ENCODE assay signal across 23 cellular contexts in the genomic region with DNA sequence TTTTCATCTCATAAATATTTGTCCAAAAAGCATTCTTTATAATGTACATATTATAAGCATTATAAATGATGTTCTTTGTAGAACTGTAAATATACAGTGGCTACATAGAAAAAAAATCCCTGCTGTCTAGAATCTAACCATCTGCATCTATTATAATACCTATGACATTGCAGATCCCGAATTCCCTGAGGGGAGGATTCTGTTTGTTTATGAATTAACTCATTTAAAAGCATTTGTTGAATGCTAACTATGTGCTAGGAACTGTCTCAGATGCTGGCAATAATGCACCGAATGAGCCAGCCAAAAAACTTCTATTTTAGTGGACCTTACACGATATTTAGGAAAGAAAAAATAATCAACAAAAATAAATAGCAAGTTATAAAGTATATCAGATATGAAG.
"Had no signal": no experiment of that assay in that cellular context is flagged by ENCODE, and none has a peak within 500 bp of the region (broad histone marks: within the 10 kb centered on the region; RNA-seq: fewer than 3 reads in every experiment).

No MANE protein-coding gene starts in this region.

- H3K36me3 Mint-ChIP-seq: naive thymus-derived CD8-positive, alpha-beta T cell; stimulated activated naive B cell treated with anti-CD40 and anti-IgM and Interleukin-4, amounts not matched to agents 10 μg/mL and 1 μg/mL and 100 μg/mL, for 72 hours had no signal

- H3K27me3 ChIP-seq: esophagus muscularis mucosa, gastrocnemius medialis, neutrophil, pancreas, right lobe of liver, tibial nerve, vagina had no signal

- H3K27me3 Mint-ChIP-seq: naive thymus-derived CD8-positive, alpha-beta T cell; stimulated activated naive B cell treated with anti-CD40 and anti-IgM and Interleukin-4, amounts not matched to agents 10 μg/mL and 1 μg/mL and 100 μg/mL, for 72 hours; stimulated activated naive CD8-positive, alpha-beta T cell treated with anti-CD3 and anti-CD28 coated beads, Interleukin-15, Interleukin-2, amounts not matched to agents 100 ng/mL and 50 ng/mL, for 24 hours had no signal

- DNase-seq: dermis blood vessel endothelial cell; effector memory CD4-positive, alpha-beta T cell; gastrocnemius medialis; head of caudate nucleus; left ventricle myocardium superior; lower lobe of right lung; naive thymus-derived CD8-positive, alpha-beta T cell; pancreas; right lobe of liver; small intestine; stimulated activated CD4-positive, alpha-beta T cell treated with anti-CD3 and anti-CD28 coated beads, Interleukin-15, amount 100 ng/mL, for 24 hours; stimulated activated CD4-positive, alpha-beta T cell treated with anti-CD3 and anti-CD28 coated beads, Interleukin-2, amount 100 ng/mL, for 48 hours; stimulated activated naive B cell treated with anti-CD40 and anti-IgM and Interleukin-4, amounts not matched to agents 10 μg/mL and 1 μg/mL and 100 μg/mL, for 72 hours had no signal

- H3K27ac Mint-ChIP-seq: naive thymus-derived CD8-positive, alpha-beta T cell; progenitor cell of endocrine pancreas; stimulated activated naive B cell treated with anti-CD40 and anti-IgM and Interleukin-4, amounts not matched to agents 10 μg/mL and 1 μg/mL and 100 μg/mL, for 72 hours; stimulated activated naive CD8-positive, alpha-beta T cell treated with anti-CD3 and anti-CD28 coated beads, Interleukin-15, Interleukin-2, amounts not matched to agents 100 ng/mL and 50 ng/mL, for 24 hours had no signal

- ATAC-seq: gastrocnemius medialis; left ventricle myocardium superior; lower lobe of right lung; naive thymus-derived CD8-positive, alpha-beta T cell; pancreas; right lobe of liver; stimulated activated naive B cell treated with anti-CD40 and anti-IgM and Interleukin-4, amounts not matched to agents 10 μg/mL and 1 μg/mL and 100 μg/mL, for 72 hours had no signal

- H3K4me3 Mint-ChIP-seq: naive thymus-derived CD8-positive, alpha-beta T cell; stimulated activated naive B cell treated with anti-CD40 and anti-IgM and Interleukin-4, amounts not matched to agents 10 μg/mL and 1 μg/mL and 100 μg/mL, for 72 hours; stimulated activated naive CD8-positive, alpha-beta T cell treated with anti-CD3 and anti-CD28 coated beads, Interleukin-15, Interleukin-2, amounts not matched to agents 100 ng/mL and 50 ng/mL, for 24 hours had no signal

- H3K4me1 Mint-ChIP-seq: naive thymus-derived CD8-positive, alpha-beta T cell; stimulated activated naive B cell treated with anti-CD40 and anti-IgM and Interleukin-4, amounts not matched to agents 10 μg/mL and 1 μg/mL and 100 μg/mL, for 72 hours had no signal

- H3K27ac ChIP-seq: coronary artery, esophagus muscularis mucosa, gastrocnemius medialis, lower lobe of right lung, neutrophil, pancreas, right lobe of liver, thoracic aorta, tibial nerve, vagina had no signal

- H3K4me1 ChIP-seq: esophagus muscularis mucosa, gastrocnemius medialis, lower lobe of right lung, pancreas, right lobe of liver, tibial nerve, vagina had no signal

- H3K9me3 ChIP-seq: esophagus muscularis mucosa, gastrocnemius medialis, lower lobe of right lung, neutrophil, pancreas, right lobe of liver, thoracic aorta, tibial nerve, vagina had no signal

- H3K4me3 ChIP-seq: coronary artery, esophagus muscularis mucosa, gastrocnemius medialis, lower lobe of right lung, pancreas, right lobe of liver, thoracic aorta, tibial nerve, vagina had no signal

- FAIRE-seq: endothelial cell of umbilical vein, keratinocyte, pancreas, small intestine had no signal

- H3K36me3 ChIP-seq: esophagus muscularis mucosa, gastrocnemius medialis, lower lobe of right lung, neutrophil, pancreas, right lobe of liver, thoracic aorta, tibial nerve, vagina had no signal
